9 cellular contexts compared by ENCODE assay signal in genomic region chr2:97664636-97664970, GRCh38. TPM values are rescaled to one million over a fixed set of nuclear protein-coding genes. Genes with fewer than 3 reads are reported as not detected.
A peak's percentile ranks its signal among the peaks of the same experiment; 100 is the strongest.
DNase-seq lines count a peak whose midpoint lies in the region; ATAC-seq, FAIRE-seq and TF ChIP-seq lines count a peak whose summit lies in the region.
"Had no signal": no experiment of that assay in that cellular context is flagged by ENCODE, and none has a peak within 500 bp of the region (broad histone marks: within the 10 kb centered on the region; RNA-seq: fewer than 3 reads in every experiment).

No MANE protein-coding gene starts in this region.

- no peak for TF ChIP-seq CTCF in foreskin keratinocyte (conservative IDR thresholded peaks at IDR 0.05)

- H3K4me3 Mint-ChIP-seq in activated naive CD4-positive, alpha-beta T cell treated with anti-CD3 and anti-CD28 coated beads, Interleukin-2, amount 50 U/mL, for 24 hours = peak overlapping the region; percentile 96
- peak overlapping the region; percentile 94 for H3K4me3 Mint-ChIP-seq in T-helper 17 cell

- peak overlapping the region; percentile 72 for H3K27ac ChIP-seq in foreskin keratinocyte
- peak overlapping the region; percentile 92 for H3K27ac ChIP-seq in skeletal muscle tissue (ENCODE audit: low read depth, low read length)

- H3K27me3 Mint-ChIP-seq in activated naive CD4-positive, alpha-beta T cell treated with anti-CD3 and anti-CD28 coated beads, Interleukin-2, amount 50 U/mL, for 24 hours = no peaks in the 10 kb centered on the region
- H3K27me3 Mint-ChIP-seq in T-helper 17 cell = no peaks in the 10 kb centered on the region

- H3K36me3 Mint-ChIP-seq in activated naive CD4-positive, alpha-beta T cell treated with anti-CD3 and anti-CD28 coated beads, Interleukin-2, amount 50 U/mL, for 24 hours = peaks cover 3% of the 10 kb centered on the region
- peaks cover 5% of the 10 kb centered on the region for H3K36me3 Mint-ChIP-seq in T-helper 17 cell (ENCODE audit: low read depth)

- peak overlapping the region; percentile 96 for H3K27ac Mint-ChIP-seq in activated naive CD4-positive, alpha-beta T cell treated with anti-CD3 and anti-CD28 coated beads, Interleukin-2, amount 50 U/mL, for 24 hours
- peak overlapping the region; percentile 97 for H3K27ac Mint-ChIP-seq in T-helper 17 cell

- no peaks in the 10 kb centered on the region for H3K9me3 Mint-ChIP-seq in activated naive CD4-positive, alpha-beta T cell treated with anti-CD3 and anti-CD28 coated beads, Interleukin-2, amount 50 U/mL, for 24 hours

- H3K9ac ChIP-seq in skeletal muscle tissue (ENCODE audit: low read depth in 1 of 3, low read length in 3 of 3) = peak overlapping the region; percentile 89 to 97 (median 93)

- ATAC-seq in T-helper 17 cell = no peak
- ATAC-seq in foreskin keratinocyte = no peak

- DNase-seq in activated naive CD4-positive, alpha-beta T cell treated with anti-CD3 and anti-CD28 coated beads, Interleukin-2, amount 50 U/mL, for 16 hours = no peak
- no peak for DNase-seq in T-helper 17 cell
- DNase-seq in foreskin keratinocyte = peak in 1 of 2 donors; percentile 5
- DNase-seq in activated gamma-delta T cell (lab: John Stamatoyannopoulos, UW) = no peak
- no peak for DNase-seq in urothelium cell line (ENCODE audit: low spot score)
- no peak for DNase-seq in iPS-NIHi7 (ENCODE audit: extremely low spot score)

- peak overlapping the region; percentile 73 to 87 (median 82) for H3K4me3 ChIP-seq in skeletal muscle tissue (ENCODE audit: low read length in 3 of 3)

- peaks cover 7% of the 10 kb centered on the region in 3 donors for H3K36me3 ChIP-seq in skeletal muscle tissue (ENCODE audit: control insufficient read depth in 3 of 3, insufficient read depth in 3 of 3, low read length in 3 of 3)

- H3K4me1 ChIP-seq in foreskin keratinocyte (peaks cover 5% of the 10 kb centered on the region), skeletal muscle tissue (ENCODE audit: control insufficient read depth in 3 of 3, insufficient read depth in 3 of 3, low read length in 3 of 3) (peaks cover 22 to 33% (median 30%) of the 10 kb centered on the region in 3 donors)

- no peak for FAIRE-seq in urothelium cell line (lab: Jason Lieb, UNC)

- H3K9me3 ChIP-seq in T-helper 17 cell (ENCODE audit: control insufficient read depth, low read length, poor library complexity, severe bottlenecking) (no peaks in the 10 kb centered on the region), skeletal muscle tissue (ENCODE audit: control insufficient read depth in 3 of 3, low read length in 3 of 3) (no peaks in the 10 kb centered on the region)

- H3K27me3 ChIP-seq in foreskin keratinocyte (no peaks in the 10 kb centered on the region), skeletal muscle tissue (ENCODE audit: control insufficient read depth in 3 of 3, insufficient read depth in 3 of 3, low read length in 3 of 3) (no peaks in the 10 kb centered on the region)

- H3K4me1 Mint-ChIP-seq in activated naive CD4-positive, alpha-beta T cell treated with anti-CD3 and anti-CD28 coated beads, Interleukin-2, amount 50 U/mL, for 24 hours = peaks cover 25% of the 10 kb centered on the region
- peaks cover 24% of the 10 kb centered on the region for H3K4me1 Mint-ChIP-seq in T-helper 17 cell

RNA-seq across cellular contexts. Expression of gene ACTR1B, which starts 0.8 kb away (rescaled TPM):
- total RNA-seq in T-helper 17 cell = 10 to 100 TPM; 90.9 to 98.0 TPM
- total RNA-seq in foreskin keratinocyte = 57.8 and 59.1 TPM in 2 replicates
- polyA plus RNA-seq in foreskin keratinocyte = 52.7 and 54.0 TPM in 2 replicates
- total RNA-seq in skeletal muscle tissue = 30.3 TPM

RNA-seq across cellular contexts. Expression of gene C2orf92, which starts 4.9 kb away (rescaled TPM):
- 10 to 100 TPM; 12.5 to 13.5 TPM for total RNA-seq in T-helper 17 cell
- total RNA-seq in foreskin keratinocyte = 0.58 and 0.71 TPM in 2 replicates
- 0.24 and 0.40 TPM in 2 replicates for polyA plus RNA-seq in foreskin keratinocyte
- 4.7 TPM for total RNA-seq in skeletal muscle tissue

RNA-seq across cellular contexts. Expression of gene COX5B, which starts 18.7 kb away (rescaled TPM):
- total RNA-seq in T-helper 17 cell = 100 to 1,000 TPM; 112 to 122 TPM
- total RNA-seq in foreskin keratinocyte = 225 and 247 TPM in 2 replicates
- polyA plus RNA-seq in foreskin keratinocyte = 368 and 387 TPM in 2 replicates
- total RNA-seq in skeletal muscle tissue = 669 TPM

RNA-seq across cellular contexts. Expression of gene ZAP70, which starts 48.8 kb away (rescaled TPM):
- 100 to 1,000 TPM; 406 to 439 TPM for total RNA-seq in T-helper 17 cell
- not detected in 2 replicates for total RNA-seq in foreskin keratinocyte
- 0.01 TPM in 1 of 2 replicates, not detected in the other for polyA plus RNA-seq in foreskin keratinocyte
- 3.1 TPM for total RNA-seq in skeletal muscle tissue
- total RNA-seq: pulmonary artery endothelial cell had no signal
